In the genomic region with DNA sequence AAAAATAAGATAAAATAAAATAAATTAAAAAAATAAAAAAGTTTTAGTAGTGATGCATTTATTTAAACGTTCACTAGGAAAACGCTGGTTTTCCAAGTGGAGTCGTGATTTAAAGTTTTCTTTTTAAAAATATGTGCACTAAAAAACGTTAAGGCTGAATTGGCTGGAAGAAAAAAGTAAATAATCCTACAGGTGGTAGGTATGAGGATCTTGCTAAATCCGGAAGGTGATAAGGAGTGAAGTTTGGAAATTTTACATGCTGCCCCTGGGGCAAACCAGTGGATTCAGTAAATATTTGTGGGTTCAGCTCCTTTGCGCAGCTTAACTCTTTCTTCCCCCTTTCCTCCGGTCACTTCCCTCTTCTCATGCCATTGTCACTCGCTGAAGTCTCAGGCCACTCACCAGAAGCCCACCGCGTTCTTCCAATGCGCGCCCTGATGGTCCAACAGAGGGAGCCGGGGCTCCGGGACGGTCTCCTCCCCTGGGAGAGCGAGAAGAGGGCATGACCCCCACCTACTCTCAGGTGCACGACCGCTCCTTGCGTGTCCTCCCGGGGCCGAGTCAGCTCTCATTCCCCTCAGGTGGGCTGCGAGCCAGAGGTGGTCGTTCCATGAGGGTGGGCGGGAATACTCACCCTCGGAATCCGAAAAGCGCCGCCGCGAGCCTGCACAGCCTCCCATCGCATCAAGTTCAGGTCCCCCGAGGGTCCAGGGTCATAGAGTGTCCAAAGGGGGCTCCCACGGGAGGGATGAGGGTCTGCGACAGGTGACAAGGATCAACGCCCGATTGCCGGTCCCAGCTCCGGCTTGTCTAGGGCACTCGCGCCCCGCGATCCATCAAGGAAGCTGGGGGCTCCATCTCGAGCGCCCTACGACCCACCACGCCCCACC, we compare ENCODE assay signal across 8 cellular contexts. TPM values are rescaled to one million over a fixed set of nuclear protein-coding genes. Genes with fewer than 3 reads are reported as not detected.
DNase-seq lines count a peak whose midpoint lies in the region; ATAC-seq and TF ChIP-seq lines count a peak whose summit lies in the region.

No MANE protein-coding gene starts in this region.

- H3K27me3 ChIP-seq in liver (ENCODE audit: control insufficient read depth in 4 of 4, insufficient read depth in 4 of 4, low read length in 3 of 4) (no peaks in the 10 kb centered on the region), subcutaneous abdominal adipose tissue (ENCODE audit: control insufficient read depth in 5 of 5, insufficient read depth in 4 of 5, low read length in 5 of 5) (peaks cover 0 to 3% (median 0%) of the 10 kb centered on the region in 5 donors)

- peak overlapping the region; percentile 80 to 98 for H3K27ac ChIP-seq in liver (ENCODE audit: low read depth in 1 of 2, low read length in 2 of 2)
- peak overlapping the region; percentile 98 for H3K27ac ChIP-seq in subcutaneous abdominal adipose tissue (ENCODE audit: low read depth, low read length)

- ATAC-seq in HG02970 (IDR thresholded peaks at IDR 0.05; ENCODE audit: low FRiP score, unreplicated experiment) (peak; percentile 1), GM21825 (IDR thresholded peaks at IDR 0.05; ENCODE audit: unreplicated experiment) (no peak)

- peaks cover 0 to 17% (median 7%) of the 10 kb centered on the region in 4 donors for H3K4me1 ChIP-seq in liver (ENCODE audit: control insufficient read depth in 4 of 4, insufficient read depth in 4 of 4, low read length in 3 of 4)
- H3K4me1 ChIP-seq in subcutaneous abdominal adipose tissue (ENCODE audit: control insufficient read depth in 5 of 5, insufficient read depth in 5 of 5, low read length in 5 of 5): peaks cover 0 to 21% (median 14%) of the 10 kb centered on the region in 5 donors

- peaks cover 4% of the 10 kb centered on the region for H3K4me1 Mint-ChIP-seq in chondrocyte (ENCODE audit: low read depth)

- H3K9me3 Mint-ChIP-seq in chondrocyte (ENCODE audit: low read depth): no peaks in the 10 kb centered on the region

- 1% methylated on average over 46 of the region's 46 CpGs for WGBS in liver

- TF ChIP-seq RAD21 in liver (IDR thresholded peaks at IDR 0.05): peak; percentile 27 to 50

- H3K36me3 ChIP-seq in liver (ENCODE audit: control insufficient read depth in 4 of 4, insufficient read depth in 3 of 4, low read depth in 1 of 4, low read length in 3 of 4) (peaks cover 3 to 14% (median 8%) of the 10 kb centered on the region in 4 donors), subcutaneous abdominal adipose tissue (ENCODE audit: control insufficient read depth in 5 of 5, insufficient read depth in 5 of 5, low read length in 5 of 5) (peaks cover 0 to 27% (median 22%) of the 10 kb centered on the region in 5 donors)

- H3K9ac ChIP-seq in liver (ENCODE audit: low read depth in 1 of 2, low read length in 2 of 2) (peak overlapping the region; percentile 85 to 93), subcutaneous abdominal adipose tissue (ENCODE audit: low read length in 5 of 5) (peak overlapping the region; percentile 87 to 97 (median 92))

- no peaks in the 10 kb centered on the region for H3K9me3 ChIP-seq in liver (ENCODE audit: control insufficient read depth in 4 of 4, low read length in 3 of 4)
- H3K9me3 ChIP-seq in subcutaneous abdominal adipose tissue (ENCODE audit: control insufficient read depth in 5 of 5, low read length in 5 of 5): no peaks in the 10 kb centered on the region

- peak; percentile 73 for TF ChIP-seq CTCF in chondrocyte (IDR thresholded peaks at IDR 0.05)
- peak; percentile 3 for TF ChIP-seq CTCF in liver (IDR thresholded peaks at IDR 0.05; ENCODE audit: low read depth, low read length, missing input control)

- peak; percentile 40 for DNase-seq in NCI-H510A treated with DMSO at 0.1 percent for 48 hours (lab: John Stamatoyannopoulos, UW)
- DNase-seq in NCI-H510A (lab: John Stamatoyannopoulos, UW): no peak
- DNase-seq in RPMI8226: peak; percentile 50
- no peak for DNase-seq in chondrocyte (ENCODE audit: low spot score)

- H3K4me3 Mint-ChIP-seq in chondrocyte (ENCODE audit: unreplicated experiment): peak overlapping the region; percentile 94

- H3K4me3 ChIP-seq in liver (ENCODE audit: low read depth in 1 of 3, low read length in 3 of 3) (peak overlapping the region; percentile 62 to 96 (median 95)), subcutaneous abdominal adipose tissue (ENCODE audit: low read depth in 1 of 5, low read length in 5 of 5) (peak overlapping the region; percentile 88 to 99 (median 96))

- peak overlapping the region; percentile 100 for H3K27ac Mint-ChIP-seq in chondrocyte (ENCODE audit: unreplicated experiment)

- H3K36me3 Mint-ChIP-seq in chondrocyte (ENCODE audit: low read depth): peaks cover 5% of the 10 kb centered on the region

- no peaks in the 10 kb centered on the region for H3K27me3 Mint-ChIP-seq in chondrocyte (ENCODE audit: low read depth)

TF ChIP-seq in liver, 16 proteins besides CTCF, POLR2A, EP300 and RAD21:
- TF ChIP-seq HNF4A (conservative IDR thresholded peaks at IDR 0.05): peak in 1 of 2 donors; percentile 36
- no peak for TF ChIP-seq NR2F2 (IDR thresholded peaks at IDR 0.05)
- TF ChIP-seq, protein P1, sequence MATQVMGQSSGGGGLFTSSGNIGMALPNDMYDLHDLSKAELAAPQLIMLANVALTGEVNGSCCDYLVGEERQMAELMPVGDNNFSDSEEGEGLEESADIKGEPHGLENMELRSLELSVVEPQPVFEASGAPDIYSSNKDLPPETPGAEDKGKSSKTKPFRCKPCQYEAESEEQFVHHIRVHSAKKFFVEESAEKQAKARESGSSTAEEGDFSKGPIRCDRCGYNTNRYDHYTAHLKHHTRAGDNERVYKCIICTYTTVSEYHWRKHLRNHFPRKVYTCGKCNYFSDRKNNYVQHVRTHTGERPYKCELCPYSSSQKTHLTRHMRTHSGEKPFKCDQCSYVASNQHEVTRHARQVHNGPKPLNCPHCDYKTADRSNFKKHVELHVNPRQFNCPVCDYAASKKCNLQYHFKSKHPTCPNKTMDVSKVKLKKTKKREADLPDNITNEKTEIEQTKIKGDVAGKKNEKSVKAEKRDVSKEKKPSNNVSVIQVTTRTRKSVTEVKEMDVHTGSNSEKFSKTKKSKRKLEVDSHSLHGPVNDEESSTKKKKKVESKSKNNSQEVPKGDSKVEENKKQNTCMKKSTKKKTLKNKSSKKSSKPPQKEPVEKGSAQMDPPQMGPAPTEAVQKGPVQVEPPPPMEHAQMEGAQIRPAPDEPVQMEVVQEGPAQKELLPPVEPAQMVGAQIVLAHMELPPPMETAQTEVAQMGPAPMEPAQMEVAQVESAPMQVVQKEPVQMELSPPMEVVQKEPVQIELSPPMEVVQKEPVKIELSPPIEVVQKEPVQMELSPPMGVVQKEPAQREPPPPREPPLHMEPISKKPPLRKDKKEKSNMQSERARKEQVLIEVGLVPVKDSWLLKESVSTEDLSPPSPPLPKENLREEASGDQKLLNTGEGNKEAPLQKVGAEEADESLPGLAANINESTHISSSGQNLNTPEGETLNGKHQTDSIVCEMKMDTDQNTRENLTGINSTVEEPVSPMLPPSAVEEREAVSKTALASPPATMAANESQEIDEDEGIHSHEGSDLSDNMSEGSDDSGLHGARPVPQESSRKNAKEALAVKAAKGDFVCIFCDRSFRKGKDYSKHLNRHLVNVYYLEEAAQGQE (IDR thresholded peaks at IDR 0.05): no peak
- TF ChIP-seq RXRA (IDR thresholded peaks at IDR 0.05): peak in 1 of 2 donors; percentile 17

RNA-seq across cellular contexts. Expression of gene CLN3, which starts 0.5 kb away (rescaled TPM):
- total RNA-seq in chondrocyte: 28.0 to 31.7 TPM (median 29.3 TPM) in 3 replicates
- total RNA-seq in liver: 10 to 100 TPM; 16.1 to 16.3 TPM
- 10 to 100 TPM; 22.3 to 23.6 TPM for polyA plus RNA-seq in liver

RNA-seq across cellular contexts. Expression of gene APOBR, which starts 3.1 kb away (rescaled TPM):
- 0.07 TPM in 1 of 3 replicates, not detected in the others for total RNA-seq in chondrocyte
- 1 to 10 TPM; 1.3 to 1.5 TPM for total RNA-seq in liver
- polyA plus RNA-seq in liver: 1 to 10 TPM in 1 of 2 donors, under 1 TPM in 1; 0.28 to 1.4 TPM

RNA-seq across cellular contexts. Expression of gene IL27, which starts 15.3 kb away (rescaled TPM):
- total RNA-seq in chondrocyte (not detected in 3 replicates), liver (1 to 10 TPM in 1 of 2 donors, under 1 TPM in 1; 0.33 to 2.5 TPM)
- 1 to 10 TPM; 2.2 to 4.1 TPM for polyA plus RNA-seq in liver

RNA-seq across cellular contexts. Expression of gene NPIPB7, which starts 19.2 kb away (rescaled TPM):
- total RNA-seq in chondrocyte (0.45 TPM in 1 of 3 replicates, not detected in the others), liver (not detected)
- not detected for polyA plus RNA-seq in liver

RNA-seq across cellular contexts. Expression of gene NUPR1, which starts 47.4 kb away (rescaled TPM):
- total RNA-seq in chondrocyte: 39.1 to 300 TPM (median 289 TPM) in 3 replicates
- 10 to 100 TPM; 10.9 to 16.1 TPM for total RNA-seq in liver
- polyA plus RNA-seq in liver: 100 to 1,000 TPM; 109 to 305 TPM

Comparison
In these comparisons a context has a peak if more than half of its experiments do, and no peak if none do; other contexts are left out.
1. DNase-seq: peak in NCI-H510A treated with DMSO at 0.1 percent for 48 hours (single experiment) and RPMI8226 (single experiment); none in NCI-H510A (single experiment) and chondrocyte (single experiment).